In the genomic region with DNA sequence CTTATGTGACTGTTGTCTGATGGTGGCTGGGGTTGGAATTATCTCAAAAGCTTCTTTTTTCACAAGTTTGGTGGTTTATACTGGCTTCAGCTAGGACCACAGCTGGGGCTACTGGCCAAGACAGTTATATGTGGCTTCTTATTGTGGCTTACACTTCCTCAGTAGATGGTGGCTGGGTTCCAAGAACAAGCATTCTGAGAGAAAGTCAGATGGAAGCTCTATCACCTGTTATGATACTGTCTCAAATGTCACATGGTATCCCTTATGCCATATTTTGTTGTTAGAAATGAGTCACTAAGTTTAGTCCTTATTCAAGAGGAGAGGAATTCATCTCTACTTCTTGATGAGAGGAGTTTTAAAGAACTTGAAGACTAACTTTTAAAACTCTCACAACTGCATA, we compare ENCODE assay signal across 8 cellular contexts. TPM values are rescaled to one million over a fixed set of nuclear protein-coding genes. Genes with fewer than 3 reads are reported as not detected.
DNase-seq lines count a peak whose midpoint lies in the region; ATAC-seq and TF ChIP-seq lines count a peak whose summit lies in the region.

No MANE protein-coding gene starts in this region.

- no peak for TF ChIP-seq CTCF in fibroblast of pulmonary artery (IDR thresholded peaks at IDR 0.05; ENCODE audit: low read length, missing control alignments)

- H3K4me3 ChIP-seq in fibroblast of pulmonary artery (replicated peaks; ENCODE audit: low read depth, low read length): no peak overlapping the region

- peak; percentile 21 for DNase-seq in H4 (ENCODE audit: low spot score)
- peak; percentile 86 to 93 for DNase-seq in Kasumi-1 (lab: John Stamatoyannopoulos, UW)
- DNase-seq in fibroblast of pulmonary artery (ENCODE audit: low read depth): peak; percentile 66
- DNase-seq in left lobe of liver (ENCODE audit: low spot score): no peak
- no peak for DNase-seq in NCI-H2227 treated with DMSO at 0.1 percent for 48 hours (lab: John Stamatoyannopoulos, UW)
- no peak for DNase-seq in DMS79 (lab: John Stamatoyannopoulos, UW)

- ATAC-seq in GM18861 (IDR thresholded peaks at IDR 0.05; ENCODE audit: unreplicated experiment) (peak; percentile 92), SK-N-SH treated with all-trans-retinoic acid at 6 μM for 48 hours (no peak), left lobe of liver (no peak)

TF ChIP-seq in SK-N-SH treated with all-trans-retinoic acid at 6 μM for 48 hours, 23 proteins besides CTCF, POLR2A, EP300 and RAD21:
- TF ChIP-seq TOX (CRISPR knock-in tag; IDR thresholded peaks at IDR 0.05; ENCODE audit: borderline replicate concordance): no peak
- no peak for TF ChIP-seq GLIS3 (CRISPR knock-in tag; IDR thresholded peaks at IDR 0.05)

RNA-seq across cellular contexts. Expression of gene NDFIP2, which starts 41.6 kb away (rescaled TPM):
- 22.8 and 28.4 TPM in 2 replicates for total RNA-seq in H4 (2014; rRNA removed; shearing (Covaris generic))
- total RNA-seq in left lobe of liver: 27.8 TPM

Comparison
In these comparisons a context has a peak if more than half of its experiments do, and no peak if none do; other contexts are left out.
1. DNase-seq: peak in H4 (single experiment), Kasumi-1 (2 of 2) and fibroblast of pulmonary artery (single experiment); none in left lobe of liver (single experiment), NCI-H2227 treated with DMSO at 0.1 percent for 48 hours (single experiment) and DMS79 (single experiment).